Comparison of ENCODE assay signal across 22 cellular contexts in genomic region chr1:94741956-94742355, GRCh38.
"Had no signal": no experiment of that assay in that cellular context is flagged by ENCODE, and none has a peak within 500 bp of the region (broad histone marks: within the 10 kb centered on the region; RNA-seq: fewer than 3 reads in every experiment).

No MANE protein-coding gene starts in this region.

- H3K9me3 Mint-ChIP-seq: activated B cell treated with CpG ODN at 0.5 μM for 24 hours; activated naive CD8-positive, alpha-beta T cell treated with anti-CD3 and anti-CD28 coated beads, Interleukin-2, amount 10 ng/mL, durations not matched to agents 7 days and 5 days; immature natural killer cell; naive thymus-derived CD8-positive, alpha-beta T cell; stimulated activated memory B cell treated with anti-CD40 and anti-IgM and Interleukin-4, amounts not matched to agents 10 μg/mL and 1 μg/mL and 100 μg/mL, for 72 hours; type B pancreatic cell had no signal

- H3K36me3 ChIP-seq: lower lobe of right lung, right lobe of liver, thoracic aorta had no signal

- H3K9me3 ChIP-seq: lower lobe of right lung, right lobe of liver, thoracic aorta had no signal

- H3K27me3 ChIP-seq: hepatocyte, right lobe of liver had no signal

- H3K27me3 Mint-ChIP-seq: type B pancreatic cell had no signal

- H3K4me3 ChIP-seq: hepatocyte, lower lobe of right lung, right lobe of liver, skin epidermis, thoracic aorta had no signal

- H3K4me1 ChIP-seq: right lobe of liver had no signal

- H3K4me3 Mint-ChIP-seq: activated B cell treated with CpG ODN at 0.5 μM for 24 hours; activated CD4-positive, alpha-beta T cell treated with anti-CD3 and anti-CD28 coated beads for 36 hours; activated naive CD8-positive, alpha-beta T cell treated with anti-CD3 and anti-CD28 coated beads, Interleukin-2, amount 10 ng/mL, durations not matched to agents 7 days and 5 days; immature natural killer cell; naive thymus-derived CD8-positive, alpha-beta T cell; stimulated activated memory B cell treated with anti-CD40 and anti-IgM and Interleukin-4, amounts not matched to agents 10 μg/mL and 1 μg/mL and 100 μg/mL, for 72 hours; type B pancreatic cell had no signal

- H3K27ac ChIP-seq: hepatocyte, lower lobe of right lung, right lobe of liver, thoracic aorta had no signal

- H3K27ac Mint-ChIP-seq: activated B cell treated with CpG ODN at 0.5 μM for 24 hours; activated CD4-positive, alpha-beta T cell treated with anti-CD3 and anti-CD28 coated beads for 36 hours; activated naive CD8-positive, alpha-beta T cell treated with anti-CD3 and anti-CD28 coated beads, Interleukin-2, amount 10 ng/mL, durations not matched to agents 7 days and 5 days; immature natural killer cell; naive thymus-derived CD8-positive, alpha-beta T cell; stimulated activated memory B cell treated with anti-CD40 and anti-IgM and Interleukin-4, amounts not matched to agents 10 μg/mL and 1 μg/mL and 100 μg/mL, for 72 hours; type B pancreatic cell had no signal

- H3K36me3 Mint-ChIP-seq: activated naive CD8-positive, alpha-beta T cell treated with anti-CD3 and anti-CD28 coated beads, Interleukin-2, amount 10 ng/mL, durations not matched to agents 7 days and 5 days; immature natural killer cell; naive thymus-derived CD8-positive, alpha-beta T cell; stimulated activated memory B cell treated with anti-CD40 and anti-IgM and Interleukin-4, amounts not matched to agents 10 μg/mL and 1 μg/mL and 100 μg/mL, for 72 hours had no signal

- DNase-seq: activated B cell treated with CpG ODN at 0.5 μM for 24 hours; activated CD4-positive, alpha-beta T cell treated with anti-CD3 and anti-CD28 coated beads for 36 hours; activated CD4-positive, alpha-beta T cell treated with anti-CD3 and anti-CD28 coated beads, Interleukin-2, amount 50 U/mL, for 48 hours; activated naive CD4-positive, alpha-beta T cell treated with Interleukin-2 at 50 U/mL for 16 hours; activated naive CD8-positive, alpha-beta T cell treated with anti-CD3 and anti-CD28 coated beads, Interleukin-2, amount 10 ng/mL, durations not matched to agents 7 days and 5 days; activated T-cell treated with anti-CD3 and anti-CD28 coated beads, Interleukin-2, amount 50 U/mL, for 48 hours; amygdala; cerebellar nuclear complex; cortex of kidney; effector CD4-positive, alpha-beta T cell; foreskin melanocyte; immature natural killer cell; lower lobe of right lung; naive thymus-derived CD8-positive, alpha-beta T cell; right lobe of liver; T-helper 9 cell had no signal

- ATAC-seq: activated CD4-positive, alpha-beta T cell treated with anti-CD3 and anti-CD28 coated beads for 36 hours; left lobe of liver; lower lobe of right lung; naive thymus-derived CD8-positive, alpha-beta T cell; stimulated activated memory B cell treated with anti-CD40 and anti-IgM and Interleukin-4, amounts not matched to agents 10 μg/mL and 1 μg/mL and 100 μg/mL, for 72 hours had no signal
